Comparison of ENCODE assay signal across 29 cellular contexts in genomic region chr1:117580436-117580835, GRCh38. TPM values are rescaled to one million over a fixed set of nuclear protein-coding genes. Genes with fewer than 3 reads are reported as not detected.
"Had no signal": no experiment of that assay in that cellular context is flagged by ENCODE, and none has a peak within 500 bp of the region (broad histone marks: within the 10 kb centered on the region; RNA-seq: fewer than 3 reads in every experiment).

No MANE protein-coding gene starts in this region.

- H3K27me3 ChIP-seq: hepatocyte, pancreas, stomach, testis, thyroid gland, transverse colon, upper lobe of left lung, vagina had no signal

- H3K4me2 ChIP-seq: hepatocyte had no signal

- H3K4me3 ChIP-seq: hepatocyte, left ventricle myocardium inferior, lung, mucosa of descending colon, pancreas, prostate gland, skin epidermis, stomach, testis, thyroid gland, transverse colon, upper lobe of left lung, vagina had no signal

- DNase-seq: islet precursor cell; left ventricle myocardium inferior; mesendoderm; midbrain; mucosa of descending colon; naive thymus-derived CD4-positive, alpha-beta T cell; nucleus accumbens; posterior cingulate gyrus; retina; right cardiac atrium; stimulated activated CD4-positive, alpha-beta T cell treated with anti-CD3 and anti-CD28 coated beads, Interleukin-12 subunit alpha, Interleukin-12 subunit beta, amount 100 ng/mL, for 4 hours; stimulated activated CD4-positive, alpha-beta T cell treated with anti-CD3 and anti-CD28 coated beads, Interleukin-15, amount 100 ng/mL, for 24 hours; stimulated activated CD4-positive, alpha-beta T cell treated with anti-CD3 and anti-CD28 coated beads, Interleukin-2, amount 100 ng/mL, for 24 hours; stimulated activated CD4-positive, alpha-beta T cell treated with anti-CD3 and anti-CD28 coated beads, Interleukin-4, amount 100 ng/mL, for 1 hour; stimulated activated naive B cell treated with anti-CD40 and anti-IgM and Interleukin-4, amounts not matched to agents 10 μg/mL and 1 μg/mL and 100 μg/mL, for 72 hours; stimulated activated naive CD8-positive, alpha-beta T cell treated with anti-CD3 and anti-CD28 coated beads, Interleukin-15, Interleukin-2, amounts not matched to agents 100 U/mL and 50 U/mL, for 24 hours; stomach; testis; thyroid gland; transverse colon; upper lobe of left lung had no signal

- H3K4me1 ChIP-seq: left ventricle myocardium inferior, testis, thyroid gland, transverse colon, vagina had no signal

- ATAC-seq: mucosa of descending colon; naive thymus-derived CD4-positive, alpha-beta T cell; pancreas; right cardiac atrium; sciatic nerve; stimulated activated naive B cell treated with anti-CD40 and anti-IgM and Interleukin-4, amounts not matched to agents 10 μg/mL and 1 μg/mL and 100 μg/mL, for 72 hours; stimulated activated naive CD8-positive, alpha-beta T cell treated with anti-CD3 and anti-CD28 coated beads, Interleukin-15, Interleukin-2, amounts not matched to agents 100 U/mL and 50 U/mL, for 24 hours had no signal

- H3K27ac ChIP-seq: hepatocyte, left ventricle myocardium inferior, pancreas, prostate gland, skin epidermis, stomach, testis, thyroid gland, transverse colon, upper lobe of left lung, vagina had no signal

- FAIRE-seq: pancreas had no signal

- H2AFZ ChIP-seq: hepatocyte had no signal

- H3K79me2 ChIP-seq: hepatocyte had no signal

- H3K36me3 ChIP-seq: left ventricle myocardium inferior, pancreas, prostate gland, stomach, thyroid gland, transverse colon, upper lobe of left lung, vagina had no signal

- H3K9me3 ChIP-seq: left ventricle myocardium inferior, mucosa of descending colon, pancreas, prostate gland, stomach, testis, thyroid gland, transverse colon, upper lobe of left lung, vagina had no signal

RNA-seq across cellular contexts. Expression of gene TENT5C, which starts 25.4 kb away (rescaled TPM):
- total RNA-seq: myocyte had no signal
